Comparison of ENCODE assay signal across 11 cellular contexts in genomic region chr2:45329045-45329677, GRCh38.
DNase-seq lines count a peak whose midpoint lies in the region; ATAC-seq and TF ChIP-seq lines count a peak whose summit lies in the region.
"Had no signal": no experiment of that assay in that cellular context is flagged by ENCODE, and none has a peak within 500 bp of the region (broad histone marks: within the 10 kb centered on the region; RNA-seq: fewer than 3 reads in every experiment).

No MANE protein-coding gene starts in this region.

- TF ChIP-seq CTCF in C4-2B (conservative IDR thresholded peaks at IDR 0.05), result no peak
- TF ChIP-seq CTCF in GM13977 (IDR thresholded peaks at IDR 0.05; ENCODE audit: extremely low read depth, insufficient read depth, missing control alignments), result no peak

- in situ Hi-C loops in SK-MEL-5 (cut with HindIII; ENCODE audit: low pct_unique_long_range_greater_than_20kb, low sequenced_read_pairs), result no loop called here
- in situ Hi-C loops in GM13977 (cut with MboI; ENCODE audit: low pct_unique_long_range_greater_than_20kb, low sequenced_read_pairs, unreplicated experiment), result no loop called here

- ATAC-seq in HG03439 (IDR thresholded peaks at IDR 0.05; ENCODE audit: unreplicated experiment), result no peak
- ATAC-seq: effector memory CD8-positive, alpha-beta T cell had no signal

- peak; percentile 65 for DNase-seq in HT1080 (ENCODE audit: low read depth)
- peak; percentile 15 for DNase-seq in SK-MEL-5 (ENCODE audit: low read depth, low spot score)
- peak; percentile 28 for DNase-seq in iPS-NIHi11 (ENCODE audit: low spot score)
- DNase-seq in activated CD4-positive, CD25-positive, alpha-beta regulatory T cell (lab: John Stamatoyannopoulos, UW), result no peak
- no peak for DNase-seq in stimulated activated CD4-positive, alpha-beta T cell treated with anti-CD3 and anti-CD28 coated beads, Interleukin-4, amount 100 ng/mL, for 1 hour
- no peak for DNase-seq in GM13977 (ENCODE audit: low spot score)
- DNase-seq: effector memory CD8-positive, alpha-beta T cell; NCI-H524; pancreas had no signal

- H3K27ac ChIP-seq in C4-2B, result 0 out of 2 replicates have a peak overlapping the region, but pooled peaks have one; percentile 12
- H3K27ac ChIP-seq: pancreas had no signal

Comparison
In these comparisons a context has a peak if more than half of its experiments do, and no peak if none do; other contexts are left out.
1. DNase-seq: peak in HT1080 (single experiment), SK-MEL-5 (single experiment) and iPS-NIHi11 (single experiment); none in activated CD4-positive, CD25-positive, alpha-beta regulatory T cell (0 of 4), stimulated activated CD4-positive, alpha-beta T cell treated with anti-CD3 and anti-CD28 coated beads, Interleukin-4, amount 100 ng/mL, for 1 hour (single experiment) and GM13977 (single experiment).